ENCODE assay signal across 19 cellular contexts in the genomic region with DNA sequence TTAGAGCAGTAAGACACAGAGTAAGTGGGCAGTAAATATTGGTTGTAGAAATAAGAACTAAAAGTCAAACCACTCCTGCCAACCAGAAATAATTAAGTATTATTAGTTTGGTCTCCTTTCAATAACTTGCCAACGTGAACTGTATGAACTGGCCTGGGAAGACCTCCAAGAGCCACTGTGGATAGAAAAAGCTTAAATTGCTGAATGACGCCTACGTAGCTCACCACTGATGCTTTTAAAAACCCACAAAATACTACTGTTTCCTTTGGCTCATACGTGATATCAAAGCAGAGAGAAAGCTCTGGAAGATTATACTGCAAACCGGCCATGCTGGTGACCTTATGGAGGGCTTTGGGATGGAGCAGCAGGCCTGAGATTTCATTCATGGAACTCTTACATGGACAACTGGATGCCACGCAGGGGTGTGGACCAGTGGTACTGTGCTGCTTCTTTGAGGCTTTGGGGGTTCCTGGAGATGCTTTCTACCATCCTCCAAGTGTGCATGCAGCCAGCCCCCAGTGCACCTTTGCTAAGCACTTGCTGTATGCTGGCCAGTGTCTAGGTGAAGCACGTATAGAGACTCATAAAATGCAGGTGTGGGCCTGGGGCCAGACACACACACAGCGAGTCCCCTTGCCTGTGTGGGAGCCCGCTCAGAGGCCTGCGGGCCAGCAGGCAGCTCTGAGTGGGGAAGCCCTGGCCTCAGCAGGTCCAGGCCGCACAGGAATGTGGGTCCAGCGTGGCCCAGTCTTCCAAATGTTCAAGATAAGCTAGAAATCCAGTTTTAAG.
A peak's percentile ranks its signal among the peaks of the same experiment; 100 is the strongest.
DNase-seq lines count a peak whose midpoint lies in the region; ATAC-seq and TF ChIP-seq lines count a peak whose summit lies in the region.
"Had no signal": no experiment of that assay in that cellular context is flagged by ENCODE, and none has a peak within 500 bp of the region (broad histone marks: within the 10 kb centered on the region; RNA-seq: fewer than 3 reads in every experiment).

No MANE protein-coding gene starts in this region.

- H3K4me3 ChIP-seq in OCI-LY3 (ENCODE audit: low read length) (no peak overlapping the region), brain microvascular endothelial cell (ENCODE audit: low read depth, low read length) (no peak overlapping the region), endodermal cell (ENCODE audit: low read length) (no peak overlapping the region), PC-9 (no peak overlapping the region)
- H3K4me3 ChIP-seq: GM23248, hepatocyte had no signal

- intact Hi-C loops in PC-9 (cut with micrococcal nuclease; ENCODE audit: unreplicated experiment), result no loop called here

- no peak overlapping the region for H3K27ac Mint-ChIP-seq in endodermal cell
- H3K27ac Mint-ChIP-seq: T-helper 1 cell treated with Interleukin-12 subunit alpha and Interleukin-12 subunit beta and Interleukin-4 antibody, amounts not matched to agents 30 μg/mL and 1 μg/mL, for 36 hours had no signal

- no TSS peak for BruUV-seq in PC-9 (replicated peaks; lab: Mats Ljungman, UMichigan)

- no peak for TF ChIP-seq CTCF in OCI-LY3 (IDR thresholded peaks at IDR 0.05; ENCODE audit: low read depth, low read length)
- TF ChIP-seq CTCF in brain microvascular endothelial cell (IDR thresholded peaks at IDR 0.05; ENCODE audit: low read depth, low read length, missing control alignments), result no peak
- no peak for TF ChIP-seq CTCF in endodermal cell (conservative IDR thresholded peaks at IDR 0.05)
- TF ChIP-seq CTCF in PC-9 (conservative IDR thresholded peaks at IDR 0.05), result no peak

- H2AFZ ChIP-seq in OCI-LY3 (ENCODE audit: low read depth, low read length) (no peak overlapping the region), PC-9 (no peak overlapping the region)
- H2AFZ ChIP-seq: GM23248, hepatocyte had no signal

- DNase-seq in brain microvascular endothelial cell, result peak; percentile 51
- peak; percentile 80 for DNase-seq in stromal cell of bone marrow (ENCODE audit: low read depth)
- DNase-seq in endodermal cell, result no peak
- DNase-seq in PC-9, result no peak
- DNase-seq: activated naive CD4-positive, alpha-beta T cell; C1 segment of cervical spinal cord; DMS53; GM23248; left cardiac atrium; NCI-H2081 treated with DMSO at 0.1 percent for 48 hours; NCI-H748 treated with DMSO at 0.1 percent for 48 hours; stimulated activated CD4-positive, alpha-beta T cell treated with anti-CD3 and anti-CD28 coated beads, Interleukin-1b, Interleukin-23, amount 100 ng/mL, for 48 hours had no signal

- H3K27me3 ChIP-seq in OCI-LY3 (ENCODE audit: low read depth, low read length) (no peaks in the 10 kb centered on the region), brain microvascular endothelial cell (replicated peaks) (no peaks in the 10 kb centered on the region), layer of hippocampus (ENCODE audit: control insufficient read depth, insufficient read depth, low read length) (no peaks in the 10 kb centered on the region), endodermal cell (ENCODE audit: control insufficient read depth, insufficient read depth, low read length, poor library complexity, severe bottlenecking) (peaks cover 12% of the 10 kb centered on the region), PC-9 (ENCODE audit: insufficient read depth, low read depth) (no peaks in the 10 kb centered on the region)
- H3K27me3 ChIP-seq: hepatocyte had no signal

- no peaks in the 10 kb centered on the region for H3K9me3 Mint-ChIP-seq in endodermal cell
- H3K9me3 Mint-ChIP-seq: central memory CD8-positive, alpha-beta T cell; T-helper 1 cell treated with Interleukin-12 subunit alpha and Interleukin-12 subunit beta and Interleukin-4 antibody, amounts not matched to agents 30 μg/mL and 1 μg/mL, for 36 hours had no signal

- peaks cover 3% of the 10 kb centered on the region; the same call in 1 of the 2 replicates for H3F3A ChIP-seq in PC-9 (ENCODE audit: insufficient read depth, low read depth)

- ATAC-seq in GM21381 (IDR thresholded peaks at IDR 0.05; ENCODE audit: unreplicated experiment), result no peak
- ATAC-seq: activated CD4-positive, CD25-positive, alpha-beta regulatory T cell treated with anti-CD3 and anti-CD28 coated beads, Interleukin-2, amount 50 U/mL, for 24 hours had no signal

- H4K20me1 ChIP-seq in OCI-LY3 (ENCODE audit: insufficient read depth, low read length), result no peaks in the 10 kb centered on the region
- H4K20me1 ChIP-seq in PC-9 (ENCODE audit: insufficient read depth), result no peaks in the 10 kb centered on the region

- peaks cover 10% of the 10 kb centered on the region for H3K4me1 Mint-ChIP-seq in endodermal cell
- H3K4me1 Mint-ChIP-seq: central memory CD8-positive, alpha-beta T cell had no signal

- peaks cover 16% of the 10 kb centered on the region for H3K36me3 ChIP-seq in OCI-LY3 (replicated peaks; ENCODE audit: low read depth, low read length)
- H3K36me3 ChIP-seq in brain microvascular endothelial cell (replicated peaks), result no peaks in the 10 kb centered on the region
- H3K36me3 ChIP-seq in endodermal cell (ENCODE audit: control insufficient read depth, insufficient read depth, low read length), result no peaks in the 10 kb centered on the region
- no peaks in the 10 kb centered on the region for H3K36me3 ChIP-seq in PC-9 (ENCODE audit: low read depth)

- WGBS in endodermal cell (ENCODE audit: insufficient coverage in 1 of 2, insufficient read length in 1 of 2), 2 experiments, result 94 to 95% methylated on average over 11 to 12 of the region's 12 CpGs

- CTCF ChIA-PET in PC-9 (lab: Charles Lee), result no interaction called here

- H3K36me3 Mint-ChIP-seq in endodermal cell (ENCODE audit: low read depth), result no peaks in the 10 kb centered on the region

- no peaks in the 10 kb centered on the region for H3K9me2 ChIP-seq in PC-9 (ENCODE audit: insufficient read depth)

- POLR2A ChIA-PET in PC-9 (lab: Charles Lee; ENCODE audit: unreplicated experiment), result interaction anchor here (0.7 kb wide), 1 partner anchor 61 kb away, joined by 3 read pairs; no protein-coding TSS in a partner anchor

- H3K4me3 Mint-ChIP-seq in endodermal cell, result no peak overlapping the region
- H3K4me3 Mint-ChIP-seq: central memory CD8-positive, alpha-beta T cell; T-helper 1 cell treated with Interleukin-12 subunit alpha and Interleukin-12 subunit beta and Interleukin-4 antibody, amounts not matched to agents 30 μg/mL and 1 μg/mL, for 36 hours had no signal

- no peak overlapping the region for H3K4me2 ChIP-seq in OCI-LY3 (ENCODE audit: low read length)
- H3K4me2 ChIP-seq in PC-9, result no peak overlapping the region
- H3K4me2 ChIP-seq: hepatocyte had no signal

- H3K79me2 ChIP-seq in OCI-LY3 (ENCODE audit: low read length), result peaks cover 41% of the 10 kb centered on the region
- H3K79me2 ChIP-seq in PC-9 (ENCODE audit: low read depth), result peaks cover 6% of the 10 kb centered on the region; the same call in 1 of the 2 replicates
- H3K79me2 ChIP-seq: hepatocyte had no signal

- peaks cover 33% of the 10 kb centered on the region for H3K27me3 Mint-ChIP-seq in endodermal cell (ENCODE audit: insufficient read depth)

- no peak overlapping the region for H3K9ac ChIP-seq in OCI-LY3 (ENCODE audit: low read length)
- no peak overlapping the region for H3K9ac ChIP-seq in endodermal cell (ENCODE audit: extremely low read depth, low read length, poor library complexity, severe bottlenecking)
- H3K9ac ChIP-seq: GM23248 had no signal

- H3K4me1 ChIP-seq in OCI-LY3 (ENCODE audit: low read length), result peaks cover 49% of the 10 kb centered on the region
- no peaks in the 10 kb centered on the region for H3K4me1 ChIP-seq in endodermal cell (ENCODE audit: control insufficient read depth, insufficient read depth, low read length)
- peaks cover 10% of the 10 kb centered on the region for H3K4me1 ChIP-seq in PC-9 (replicated peaks; ENCODE audit: insufficient read depth)

- in situ Hi-C loops in brain microvascular endothelial cell (cut with HindIII; ENCODE audit: low pct_ligation_motif_present, low sequenced_read_pairs), result no loop called here

- H3K27ac ChIP-seq in OCI-LY3 (ENCODE audit: low read length) (peak overlapping the region; percentile 64), brain microvascular endothelial cell (no peak overlapping the region), layer of hippocampus (ENCODE audit: low read depth, low read length) (peak overlapping the region; percentile 12), endodermal cell (ENCODE audit: low read depth, low read length) (no peak overlapping the region), PC-9 (no peak overlapping the region)
- H3K27ac ChIP-seq: hepatocyte had no signal

- no peaks in the 10 kb centered on the region for H3K9me3 ChIP-seq in OCI-LY3 (ENCODE audit: insufficient read depth, low read length)
- H3K9me3 ChIP-seq in endodermal cell (ENCODE audit: control insufficient read depth, low read length), result no peaks in the 10 kb centered on the region
- H3K9me3 ChIP-seq in PC-9 (ENCODE audit: insufficient read depth, low read depth), result no peaks in the 10 kb centered on the region

Comparison
In these comparisons a context has a peak if more than half of its experiments do, and no peak if none do; other contexts are left out.
1. H3K27ac ChIP-seq: peak in OCI-LY3 (single experiment) and layer of hippocampus (single experiment); none in brain microvascular endothelial cell (single experiment), endodermal cell (single experiment) and PC-9 (single experiment).
2. DNase-seq: peak in brain microvascular endothelial cell (single experiment) and stromal cell of bone marrow (single experiment); none in endodermal cell (single experiment) and PC-9 (0 of 2).